Comparison of ENCODE assay signal across 15 cellular contexts in genomic region chr9:130728721-130729120, GRCh38. TPM values are rescaled to one million over a fixed set of nuclear protein-coding genes. Genes with fewer than 3 reads are reported as not detected.
DNase-seq lines count a peak whose midpoint lies in the region; TF ChIP-seq lines count a peak whose summit lies in the region.
"Had no signal": no experiment of that assay in that cellular context is flagged by ENCODE, and none has a peak within 500 bp of the region (broad histone marks: within the 10 kb centered on the region; RNA-seq: fewer than 3 reads in every experiment).

No MANE protein-coding gene starts in this region.

- no peak overlapping the region for H2BK120ac ChIP-seq in H9 (ENCODE audit: low read depth, low read length, poor library complexity, severe bottlenecking)

- no peak overlapping the region for H2BK15ac ChIP-seq in H9 (ENCODE audit: low read depth, low read length)

- no peak for TF ChIP-seq CTCF in type B pancreatic cell (conservative IDR thresholded peaks at IDR 0.05)
- TF ChIP-seq CTCF in H9 (conservative IDR thresholded peaks at IDR 0.05) = no peak

- no peaks in the 10 kb centered on the region for H3K9me3 Mint-ChIP-seq in activated naive CD4-positive, alpha-beta T cell treated with anti-CD3 and anti-CD28 coated beads, Interleukin-2, amount 50 U/mL, for 24 hours
- H3K9me3 Mint-ChIP-seq in type B pancreatic cell = no peaks in the 10 kb centered on the region
- H3K9me3 Mint-ChIP-seq in H9 = peaks cover 4% of the 10 kb centered on the region in 2 experiments; a peak in 4 of 5 replicates

- no peak overlapping the region for H2AFZ ChIP-seq in H9 (ENCODE audit: low read length)
- H2AFZ ChIP-seq: neural progenitor cell had no signal

- no peak overlapping the region for H3K4me3 Mint-ChIP-seq in activated naive CD4-positive, alpha-beta T cell treated with anti-CD3 and anti-CD28 coated beads, Interleukin-2, amount 50 U/mL, for 24 hours
- H3K4me3 Mint-ChIP-seq in type B pancreatic cell = no peak overlapping the region
- H3K4me3 Mint-ChIP-seq in H9 = no peak overlapping the region
- H3K4me3 Mint-ChIP-seq: memory B cell, neural progenitor cell had no signal

- H2BK12ac ChIP-seq in H9 (ENCODE audit: insufficient read length, low read depth, low read length) = no peak overlapping the region

- no peak overlapping the region for H3K18ac ChIP-seq in H9 (ENCODE audit: insufficient read length, low read depth, low read length)

- H3K27ac ChIP-seq in epithelial cell of prostate (peak overlapping the region; percentile 81), H9 (ENCODE audit: insufficient read length, low read depth, low read length) (no peak overlapping the region)
- H3K27ac ChIP-seq: neural progenitor cell, testis had no signal

- H3K9ac ChIP-seq in H9 (ENCODE audit: extremely low read depth, insufficient read length, low read length) = no peak overlapping the region
- H3K9ac ChIP-seq: neural progenitor cell had no signal

- peaks cover 38% of the 10 kb centered on the region for H3K4me1 Mint-ChIP-seq in activated naive CD4-positive, alpha-beta T cell treated with anti-CD3 and anti-CD28 coated beads, Interleukin-2, amount 50 U/mL, for 24 hours
- H3K4me1 Mint-ChIP-seq in type B pancreatic cell (ENCODE audit: unreplicated experiment) = peaks cover 26% of the 10 kb centered on the region
- peaks cover 13 to 14% of the 10 kb centered on the region in 2 experiments for H3K4me1 Mint-ChIP-seq in H9

- no peak overlapping the region for H3K23ac ChIP-seq in H9 (ENCODE audit: insufficient read length, low read depth, low read length)

- no peaks in the 10 kb centered on the region for H3K9me3 ChIP-seq in H9 (ENCODE audit: control insufficient read depth, low read depth, low read length)
- H3K9me3 ChIP-seq: testis had no signal

- H3K4me1 ChIP-seq in H9 (ENCODE audit: insufficient read depth, low read length) = no peaks in the 10 kb centered on the region; the same call in 1 of the 2 replicates
- H3K4me1 ChIP-seq: testis had no signal

- H2AK5ac ChIP-seq in H9 (ENCODE audit: insufficient read length, low read length) = no peak overlapping the region

- peak overlapping the region; percentile 5 for H3K27ac Mint-ChIP-seq in activated naive CD4-positive, alpha-beta T cell treated with anti-CD3 and anti-CD28 coated beads, Interleukin-2, amount 50 U/mL, for 24 hours
- H3K27ac Mint-ChIP-seq in type B pancreatic cell = peak overlapping the region; percentile 71
- no peak overlapping the region for H3K27ac Mint-ChIP-seq in H9
- H3K27ac Mint-ChIP-seq: memory B cell, neural progenitor cell had no signal

- no peak overlapping the region for H4K5ac ChIP-seq in H9 (ENCODE audit: insufficient read length, low read depth, low read length)

- no peak overlapping the region for H2BK20ac ChIP-seq in H9 (ENCODE audit: low read depth, low read length, poor library complexity, severe bottlenecking)

- H3K27me3 Mint-ChIP-seq in activated naive CD4-positive, alpha-beta T cell treated with anti-CD3 and anti-CD28 coated beads, Interleukin-2, amount 50 U/mL, for 24 hours = no peaks in the 10 kb centered on the region
- H3K27me3 Mint-ChIP-seq in type B pancreatic cell (no peaks in the 10 kb centered on the region), H9 (ENCODE audit: low read depth) (no peaks in the 10 kb centered on the region)
- H3K27me3 Mint-ChIP-seq: memory B cell had no signal

- DNase-seq in activated naive CD4-positive, alpha-beta T cell (lab: John Stamatoyannopoulos, UW) = no peak
- peak; percentile 16 to 43 for DNase-seq in SW 1271 (lab: John Stamatoyannopoulos, UW)
- no peak for DNase-seq in epithelial cell of prostate (ENCODE audit: low read depth, low spot score)
- DNase-seq in type B pancreatic cell (ENCODE audit: extremely low spot score, unreplicated experiment) = no peak
- no peak for DNase-seq in stimulated activated CD4-positive, alpha-beta T cell treated with anti-CD3 and anti-CD28 coated beads, Interleukin-1b, Interleukin-23, amount 100 ng/mL, for 48 hours
- DNase-seq in stimulated activated CD4-positive, alpha-beta T cell treated with anti-CD3 and anti-CD28 coated beads, Interleukin-2, amount 100 ng/mL, for 48 hours = no peak
- no peak for DNase-seq in H9
- DNase-seq: activated CD4-positive, alpha-beta T cell treated with anti-CD3 and anti-CD28 coated beads, Interleukin-2, amount 50 U/mL, for 4 hours; NCI-H1436 treated with DMSO at 0.1 percent for 48 hours; NCI-H510A treated with DMSO at 0.1 percent for 48 hours; small intestine; testis had no signal

- no peak overlapping the region for H3K4me2 ChIP-seq in H9 (ENCODE audit: insufficient read depth, insufficient read length, low read length)
- H3K4me2 ChIP-seq: neural progenitor cell had no signal

- no peak overlapping the region for H3T11ph ChIP-seq in H9 (ENCODE audit: low read length)

- H3K14ac ChIP-seq in H9 (ENCODE audit: insufficient read depth, low read length) = no peak overlapping the region

- H4K20me1 ChIP-seq in H9 (ENCODE audit: control insufficient read depth, insufficient read depth, insufficient read length) = no peaks in the 10 kb centered on the region

- no peak overlapping the region for H3K4ac ChIP-seq in H9 (ENCODE audit: low read depth, low read length)

- no peaks in the 10 kb centered on the region for H3K23me2 ChIP-seq in H9 (ENCODE audit: insufficient read length, low read depth, low read length, poor library complexity, severe bottlenecking)

- H3K56ac ChIP-seq in H9 (ENCODE audit: insufficient read length, low read depth, low read length) = no peak overlapping the region

- H3K36me3 Mint-ChIP-seq in activated naive CD4-positive, alpha-beta T cell treated with anti-CD3 and anti-CD28 coated beads, Interleukin-2, amount 50 U/mL, for 24 hours = peaks cover 1% of the 10 kb centered on the region
- H3K36me3 Mint-ChIP-seq in type B pancreatic cell (peaks cover 9% of the 10 kb centered on the region), H9 (ENCODE audit: insufficient read depth in 1 of 3, low read depth in 3 of 3) (peaks cover 3 to 9% (median 3%) of the 10 kb centered on the region in 3 experiments; a peak in 5 of 7 replicates)

- H3K27me3 ChIP-seq in H9 (ENCODE audit: insufficient read depth, low read length) = no peaks in the 10 kb centered on the region
- H3K27me3 ChIP-seq: neural progenitor cell, testis had no signal

- peaks cover 2% of the 10 kb centered on the region for H3K79me1 ChIP-seq in H9 (ENCODE audit: insufficient read depth, low read depth, low read length, poor library complexity, severe bottlenecking)

- H4K8ac ChIP-seq in H9 (replicated peaks; ENCODE audit: insufficient read length, low read depth, low read length) = no peak overlapping the region

- WGBS in H9 (ENCODE audit: extremely low coverage, insufficient read length, low lambda C conversion rate) = no CpG with 5 or more reads among the region's 3 CpGs

- H3K79me2 ChIP-seq in H9 (ENCODE audit: insufficient read depth, low read length) = peaks cover 1% of the 10 kb centered on the region; the same call in 1 of the 2 replicates

- no peak overlapping the region for H4K91ac ChIP-seq in H9 (ENCODE audit: insufficient read length, low read depth, low read length)

- H2BK5ac ChIP-seq in H9 (ENCODE audit: insufficient read length, low read length) = no peak overlapping the region

RNA-seq across cellular contexts. Expression of gene EXOSC2, which starts 35.1 kb away (rescaled TPM):
- 38.9 and 57.2 TPM in 2 replicates for total RNA-seq in type B pancreatic cell (ENCODE audit: low replicate concordance)
- total RNA-seq in H9 (2021) = 92.0 and 94.5 TPM in 2 replicates

Comparison
In these comparisons a context has a peak if more than half of its experiments do, and no peak if none do; other contexts are left out.
1. H3K27ac Mint-ChIP-seq: peak in activated naive CD4-positive, alpha-beta T cell treated with anti-CD3 and anti-CD28 coated beads, Interleukin-2, amount 50 U/mL, for 24 hours (single experiment) and type B pancreatic cell (single experiment); none in H9 (0 of 3).
2. DNase-seq: peak in SW 1271 (2 of 2); none in activated naive CD4-positive, alpha-beta T cell (0 of 4), epithelial cell of prostate (single experiment), type B pancreatic cell (single experiment), stimulated activated CD4-positive, alpha-beta T cell treated with anti-CD3 and anti-CD28 coated beads, Interleukin-1b, Interleukin-23, amount 100 ng/mL, for 48 hours (single experiment), stimulated activated CD4-positive, alpha-beta T cell treated with anti-CD3 and anti-CD28 coated beads, Interleukin-2, amount 100 ng/mL, for 48 hours (0 of 2) and H9 (single experiment).